ENCODE assay signal across 20 cellular contexts in the genomic region with DNA sequence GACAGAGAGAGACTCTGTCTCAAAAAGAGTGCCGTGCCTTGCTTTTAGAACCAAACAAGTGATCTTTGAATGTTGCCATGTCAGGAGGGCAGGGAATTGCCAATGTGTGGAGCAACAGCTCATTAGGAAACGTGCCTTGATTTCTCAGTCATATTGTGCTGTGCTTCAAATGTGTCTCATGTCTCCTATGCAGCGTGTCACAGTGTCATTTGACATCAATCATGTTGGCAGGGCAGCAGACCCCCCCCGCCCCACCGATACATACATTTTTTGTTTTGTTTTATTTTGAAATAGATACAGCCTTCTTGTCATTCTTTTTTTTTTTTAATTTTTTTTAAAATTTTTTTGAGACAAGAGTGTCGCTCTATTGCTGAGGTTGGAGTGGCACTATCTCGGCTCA.
"Had no signal": no experiment of that assay in that cellular context is flagged by ENCODE, and none has a peak within 500 bp of the region (broad histone marks: within the 10 kb centered on the region; RNA-seq: fewer than 3 reads in every experiment).

No MANE protein-coding gene starts in this region.

- H3K36me3 ChIP-seq: cardiac muscle cell, Peyer's patch had no signal

- H3K4me3 ChIP-seq: cardiac muscle cell, MG63, Peyer's patch, SJSA1 had no signal

- H3K27ac ChIP-seq: Peyer's patch, RWPE1, SJSA1 had no signal

- H3K9me3 ChIP-seq: MG63, Peyer's patch, SJSA1 had no signal

- H3K27me3 ChIP-seq: cardiac muscle cell, MG63, Peyer's patch, SJSA1 had no signal

- ATAC-seq: activated CD4-positive, CD25-positive, alpha-beta regulatory T cell treated with anti-CD3 and anti-CD28 coated beads, Interleukin-2, amount 50 U/mL, for 24 hours; activated CD8-positive, alpha-beta T cell treated with anti-CD3 and anti-CD28 coated beads for 36 hours; activated T-cell treated with anti-CD3 and anti-CD28 coated beads, Interleukin-2, amount 50 U/mL, for 72 hours had no signal

- DNase-seq: activated CD4-positive, alpha-beta T cell treated with anti-CD3 and anti-CD28 coated beads for 4 hours; activated CD8-positive, alpha-beta memory T cell treated with anti-CD3 and anti-CD28 coated beads, Interleukin-2, amount 50 U/mL, for 4 hours; activated CD8-positive, alpha-beta T cell treated with anti-CD3 and anti-CD28 coated beads for 36 hours; activated naive CD4-positive, alpha-beta T cell; activated T-cell treated with anti-CD3 and anti-CD28 coated beads, Interleukin-2, amount 50 U/mL, for 72 hours; amniotic stem cell; cerebellar nuclear complex; MG63; NCI-H1105 treated with DMSO at 0.1 percent for 48 hours; NCI-H1436 treated with DMSO at 0.1 percent for 48 hours; NCI-H187; NCI-H2081; NCI-H446; NCI-H524; Peyer's patch; SHP77 had no signal
